ENCODE assay signal across 1 cellular context in the genomic region with DNA sequence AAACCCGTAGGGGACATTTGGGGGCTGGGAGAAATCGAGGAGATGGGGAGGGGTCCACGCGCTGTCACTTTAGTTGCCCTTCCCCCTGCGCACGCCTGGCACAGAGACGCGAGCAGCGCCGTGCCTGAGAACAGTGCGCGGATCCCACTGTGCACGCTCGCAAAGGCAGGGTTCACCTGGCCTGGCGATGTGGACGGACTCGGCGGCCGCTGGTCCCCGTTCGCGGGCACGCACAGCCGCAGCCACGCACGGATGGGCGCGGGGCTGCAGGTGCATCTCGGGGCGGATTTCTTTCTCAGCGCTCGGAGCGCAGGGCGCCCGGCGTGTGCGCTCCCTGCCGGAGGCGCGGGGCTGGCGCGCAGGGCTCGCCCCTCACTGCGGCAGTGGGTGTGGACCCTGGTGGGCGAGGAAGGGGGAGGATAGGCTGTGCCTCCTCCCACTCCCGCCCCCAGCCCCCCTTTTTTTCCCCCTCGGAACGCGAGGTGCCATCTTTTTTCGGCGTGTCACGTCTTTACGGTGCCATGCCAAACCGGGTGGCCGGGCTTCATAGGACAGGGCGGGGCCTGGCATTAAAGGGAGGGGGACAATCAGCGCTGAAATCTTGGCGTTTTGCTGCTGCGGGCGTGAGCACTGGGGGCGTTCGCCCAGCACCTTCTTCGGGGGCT.
A peak's percentile ranks its signal among the peaks of the same experiment; 100 is the strongest.
TF ChIP-seq lines count a peak whose summit lies in the region.

No MANE protein-coding gene starts in this region.

TF ChIP-seq in HepG2, 621 proteins besides CTCF, POLR2A, EP300 and RAD21 (continues in another document):
- TF ChIP-seq CCDC6 (CRISPR knock-in tag; IDR thresholded peaks at IDR 0.05) (0 out of 2 replicates have a peak, but pooled peaks have one; percentile 48), KDM2A (CRISPR knock-in tag; IDR thresholded peaks at IDR 0.05; ENCODE audit: borderline replicate concordance, low read depth) (peak; percentile 65), ZSCAN20 (CRISPR knock-in tag; IDR thresholded peaks at IDR 0.05; ENCODE audit: borderline replicate concordance) (0 out of 2 replicates have a peak, but pooled peaks have one; percentile 38), MAZ (IDR thresholded peaks at IDR 0.05; ENCODE audit: borderline replicate concordance, low read depth, low read length) (no peak), MAZ (CRISPR knock-in tag; IDR thresholded peaks at IDR 0.05; ENCODE audit: low read depth) (peak; percentile 56; the same call in 1 of the 2 replicates), KDM4B (CRISPR knock-in tag; IDR thresholded peaks at IDR 0.05) (peak; percentile 64; the same call in 1 of the 2 replicates), SALL2 (CRISPR knock-in tag; IDR thresholded peaks at IDR 0.05) (no peak), MED13 (CRISPR knock-in tag; IDR thresholded peaks at IDR 0.05) (0 out of 2 replicates have a peak, but pooled peaks have one; percentile 3), GABPB1 (CRISPR knock-in tag; IDR thresholded peaks at IDR 0.05) (peak; percentile 52; the same call in 1 of the 2 replicates), ZNF30 (CRISPR knock-in tag; IDR thresholded peaks at IDR 0.05) (0 out of 2 replicates have a peak, but pooled peaks have one; percentile 36), ZNF441 (CRISPR knock-in tag; IDR thresholded peaks at IDR 0.05; ENCODE audit: borderline replicate concordance) (0 out of 2 replicates have a peak, but pooled peaks have one; percentile 39), ZMYM4 (CRISPR knock-in tag; IDR thresholded peaks at IDR 0.05) (0 out of 2 replicates have a peak, but pooled peaks have one; percentile 11), TBX3 (IDR thresholded peaks at IDR 0.05; ENCODE audit: borderline replicate concordance) (no peak), KMT2A (CRISPR knock-in tag; IDR thresholded peaks at IDR 0.05) (0 out of 2 replicates have a peak, but pooled peaks have one; percentile 42), MYC (CRISPR knock-in tag; IDR thresholded peaks at IDR 0.05; ENCODE audit: borderline replicate concordance) (peak; percentile 37; the same call in 1 of the 2 replicates), CBX5 (CRISPR knock-in tag; IDR thresholded peaks at IDR 0.05; ENCODE audit: borderline replicate concordance) (peak; percentile 24; the same call in 1 of the 2 replicates), FIP1L1 (IDR thresholded peaks at IDR 0.05; ENCODE audit: borderline replicate concordance, insufficient read depth, low read depth, low read length) (no peak), ZNF768 (CRISPR knock-in tag; IDR thresholded peaks at IDR 0.05) (peak; percentile 89), ZNF296 (CRISPR knock-in tag; conservative IDR thresholded peaks at IDR 0.05) (no peak), ZNF570 (CRISPR knock-in tag; IDR thresholded peaks at IDR 0.05; ENCODE audit: borderline replicate concordance) (no peak), NONO (IDR thresholded peaks at IDR 0.05) (no peak), NONO (CRISPR knock-in tag; conservative IDR thresholded peaks at IDR 0.05) (peak; percentile 29; the same call in 1 of the 2 replicates), LCORL (IDR thresholded peaks at IDR 0.05) (no peak), LCORL (CRISPR knock-in tag; IDR thresholded peaks at IDR 0.05) (peak; percentile 18; the same call in 1 of the 2 replicates), ZNF354B (CRISPR knock-in tag; IDR thresholded peaks at IDR 0.05) (no peak), HDAC6 (IDR thresholded peaks at IDR 0.05; ENCODE audit: low read depth, low read length) (peak; percentile 79; the same call in 1 of the 2 replicates), HNRNPLL (IDR thresholded peaks at IDR 0.05; ENCODE audit: low read depth, low read length, poor library complexity, severe bottlenecking) (peak; percentile 97)
- TF ChIP-seq, protein P1, sequence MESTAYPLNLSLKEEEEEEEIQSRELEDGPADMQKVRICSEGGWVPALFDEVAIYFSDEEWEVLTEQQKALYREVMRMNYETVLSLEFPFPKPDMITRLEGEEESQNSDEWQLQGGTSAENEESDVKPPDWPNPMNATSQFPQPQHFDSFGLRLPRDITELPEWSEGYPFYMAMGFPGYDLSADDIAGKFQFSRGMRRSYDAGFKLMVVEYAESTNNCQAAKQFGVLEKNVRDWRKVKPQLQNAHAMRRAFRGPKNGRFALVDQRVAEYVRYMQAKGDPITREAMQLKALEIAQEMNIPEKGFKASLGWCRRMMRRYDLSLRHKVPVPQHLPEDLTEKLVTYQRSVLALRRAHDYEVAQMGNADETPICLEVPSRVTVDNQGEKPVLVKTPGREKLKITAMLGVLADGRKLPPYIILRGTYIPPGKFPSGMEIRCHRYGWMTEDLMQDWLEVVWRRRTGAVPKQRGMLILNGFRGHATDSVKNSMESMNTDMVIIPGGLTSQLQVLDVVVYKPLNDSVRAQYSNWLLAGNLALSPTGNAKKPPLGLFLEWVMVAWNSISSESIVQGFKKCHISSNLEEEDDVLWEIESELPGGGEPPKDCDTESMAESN (CRISPR knock-in tag; conservative IDR thresholded peaks at IDR 0.05): peak; percentile 19; the same call in 1 of the 2 replicates
- TF ChIP-seq, protein P2, sequence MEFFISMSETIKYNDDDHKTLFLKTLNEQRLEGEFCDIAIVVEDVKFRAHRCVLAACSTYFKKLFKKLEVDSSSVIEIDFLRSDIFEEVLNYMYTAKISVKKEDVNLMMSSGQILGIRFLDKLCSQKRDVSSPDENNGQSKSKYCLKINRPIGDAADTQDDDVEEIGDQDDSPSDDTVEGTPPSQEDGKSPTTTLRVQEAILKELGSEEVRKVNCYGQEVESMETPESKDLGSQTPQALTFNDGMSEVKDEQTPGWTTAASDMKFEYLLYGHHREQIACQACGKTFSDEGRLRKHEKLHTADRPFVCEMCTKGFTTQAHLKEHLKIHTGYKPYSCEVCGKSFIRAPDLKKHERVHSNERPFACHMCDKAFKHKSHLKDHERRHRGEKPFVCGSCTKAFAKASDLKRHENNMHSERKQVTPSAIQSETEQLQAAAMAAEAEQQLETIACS (CRISPR knock-in tag; IDR thresholded peaks at IDR 0.05): peak; percentile 80
- TF ChIP-seq, protein P3, sequence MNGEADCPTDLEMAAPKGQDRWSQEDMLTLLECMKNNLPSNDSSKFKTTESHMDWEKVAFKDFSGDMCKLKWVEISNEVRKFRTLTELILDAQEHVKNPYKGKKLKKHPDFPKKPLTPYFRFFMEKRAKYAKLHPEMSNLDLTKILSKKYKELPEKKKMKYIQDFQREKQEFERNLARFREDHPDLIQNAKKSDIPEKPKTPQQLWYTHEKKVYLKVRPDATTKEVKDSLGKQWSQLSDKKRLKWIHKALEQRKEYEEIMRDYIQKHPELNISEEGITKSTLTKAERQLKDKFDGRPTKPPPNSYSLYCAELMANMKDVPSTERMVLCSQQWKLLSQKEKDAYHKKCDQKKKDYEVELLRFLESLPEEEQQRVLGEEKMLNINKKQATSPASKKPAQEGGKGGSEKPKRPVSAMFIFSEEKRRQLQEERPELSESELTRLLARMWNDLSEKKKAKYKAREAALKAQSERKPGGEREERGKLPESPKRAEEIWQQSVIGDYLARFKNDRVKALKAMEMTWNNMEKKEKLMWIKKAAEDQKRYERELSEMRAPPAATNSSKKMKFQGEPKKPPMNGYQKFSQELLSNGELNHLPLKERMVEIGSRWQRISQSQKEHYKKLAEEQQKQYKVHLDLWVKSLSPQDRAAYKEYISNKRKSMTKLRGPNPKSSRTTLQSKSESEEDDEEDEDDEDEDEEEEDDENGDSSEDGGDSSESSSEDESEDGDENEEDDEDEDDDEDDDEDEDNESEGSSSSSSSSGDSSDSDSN (CRISPR knock-in tag; IDR thresholded peaks at IDR 0.05): peak; percentile 57; the same call in 1 of the 2 replicates
- TF ChIP-seq, protein P4, sequence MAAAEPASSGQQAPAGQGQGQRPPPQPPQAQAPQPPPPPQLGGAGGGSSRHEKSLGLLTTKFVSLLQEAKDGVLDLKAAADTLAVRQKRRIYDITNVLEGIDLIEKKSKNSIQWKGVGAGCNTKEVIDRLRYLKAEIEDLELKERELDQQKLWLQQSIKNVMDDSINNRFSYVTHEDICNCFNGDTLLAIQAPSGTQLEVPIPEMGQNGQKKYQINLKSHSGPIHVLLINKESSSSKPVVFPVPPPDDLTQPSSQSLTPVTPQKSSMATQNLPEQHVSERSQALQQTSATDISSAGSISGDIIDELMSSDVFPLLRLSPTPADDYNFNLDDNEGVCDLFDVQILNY (CRISPR knock-in tag; conservative IDR thresholded peaks at IDR 0.05): 0 out of 2 replicates have a peak, but pooled peaks have one; percentile 45
- TF ChIP-seq, protein P5, sequence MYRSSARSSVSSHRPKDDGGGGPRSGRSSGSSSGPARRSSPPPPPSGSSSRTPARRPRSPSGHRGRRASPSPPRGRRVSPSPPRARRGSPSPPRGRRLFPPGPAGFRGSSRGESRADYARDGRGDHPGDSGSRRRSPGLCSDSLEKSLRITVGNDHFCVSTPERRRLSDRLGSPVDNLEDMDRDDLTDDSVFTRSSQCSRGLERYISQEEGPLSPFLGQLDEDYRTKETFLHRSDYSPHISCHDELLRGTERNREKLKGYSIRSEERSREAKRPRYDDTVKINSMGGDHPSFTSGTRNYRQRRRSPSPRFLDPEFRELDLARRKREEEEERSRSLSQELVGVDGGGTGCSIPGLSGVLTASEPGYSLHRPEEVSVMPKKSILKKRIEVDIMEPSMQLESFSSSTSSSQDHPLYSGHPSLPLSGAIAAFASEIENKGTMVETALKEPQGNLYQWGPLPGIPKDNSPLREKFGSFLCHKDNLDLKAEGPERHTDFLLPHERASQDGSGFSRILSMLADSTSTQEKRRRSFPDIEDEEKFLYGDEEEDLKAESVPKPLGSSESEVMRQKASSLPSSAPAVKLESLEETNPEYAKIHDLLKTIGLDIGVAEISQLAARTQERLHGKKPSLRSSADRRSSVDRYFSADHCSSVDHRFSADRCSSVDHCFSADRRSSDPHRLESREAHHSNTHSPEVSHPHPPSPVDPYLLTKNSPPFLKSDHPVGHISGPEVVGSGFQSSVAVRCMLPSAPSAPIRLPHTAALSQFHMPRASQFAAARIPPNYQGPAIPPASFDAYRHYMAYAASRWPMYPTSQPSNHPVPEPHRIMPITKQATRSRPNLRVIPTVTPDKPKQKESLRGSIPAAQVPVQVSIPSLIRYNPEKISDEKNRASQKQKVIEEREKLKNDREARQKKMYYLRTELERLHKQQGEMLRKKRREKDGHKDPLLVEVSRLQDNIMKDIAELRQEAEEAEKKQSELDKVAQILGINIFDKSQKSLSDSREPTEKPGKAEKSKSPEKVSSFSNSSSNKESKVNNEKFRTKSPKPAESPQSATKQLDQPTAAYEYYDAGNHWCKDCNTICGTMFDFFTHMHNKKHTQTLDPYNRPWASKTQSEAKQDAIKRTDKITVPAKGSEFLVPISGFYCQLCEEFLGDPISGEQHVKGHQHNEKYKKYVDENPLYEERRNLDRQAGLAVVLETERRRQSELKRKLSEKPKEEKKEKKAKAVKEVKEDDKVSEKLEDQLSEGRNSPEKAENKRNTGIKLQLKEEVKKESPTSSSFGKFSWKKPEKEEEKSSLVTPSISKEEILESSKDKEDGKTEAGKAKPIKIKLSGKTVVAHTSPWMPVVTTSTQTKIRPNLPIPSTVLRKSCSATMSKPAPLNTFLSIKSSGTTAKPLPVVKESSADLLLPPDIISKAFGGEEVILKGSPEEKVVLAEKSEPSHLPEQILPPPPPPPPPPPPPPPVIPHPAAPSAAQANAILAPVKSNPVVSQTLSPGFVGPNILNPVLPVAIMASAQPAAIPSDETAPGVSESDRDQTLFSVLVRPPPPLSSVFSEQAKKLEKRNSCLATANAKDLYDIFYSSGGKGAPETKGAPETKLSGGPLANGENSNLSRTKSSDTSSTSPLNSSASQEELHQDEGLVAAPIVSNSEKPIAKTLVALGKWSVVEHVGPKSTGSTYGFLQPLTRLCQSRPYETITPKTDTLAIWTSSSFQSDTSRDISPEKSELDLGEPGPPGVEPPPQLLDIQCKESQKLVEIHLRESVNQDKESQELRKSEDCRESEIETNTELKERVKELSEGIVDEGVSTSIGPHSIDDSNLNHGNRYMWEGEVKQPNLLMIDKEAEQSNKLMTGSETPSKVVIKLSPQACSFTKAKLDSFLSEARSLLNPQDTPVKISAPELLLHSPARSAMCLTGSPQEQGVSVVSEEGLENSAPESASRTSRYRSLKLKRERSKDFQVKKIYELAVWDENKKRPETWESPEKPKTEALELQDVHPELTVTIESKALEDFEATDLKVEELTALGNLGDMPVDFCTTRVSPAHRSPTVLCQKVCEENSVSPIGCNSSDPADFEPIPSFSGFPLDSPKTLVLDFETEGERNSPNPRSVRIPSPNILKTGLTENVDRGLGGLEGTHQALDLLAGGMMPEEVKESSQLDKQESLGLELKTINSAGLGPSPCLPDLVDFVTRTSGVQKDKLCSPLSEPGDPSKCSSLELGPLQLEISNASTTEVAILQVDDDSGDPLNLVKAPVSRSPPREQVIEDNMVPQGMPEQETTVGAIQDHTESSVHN (CRISPR knock-in tag; IDR thresholded peaks at IDR 0.05): 0 out of 2 replicates have a peak, but pooled peaks have one; percentile 45
- TF ChIP-seq, protein P6, sequence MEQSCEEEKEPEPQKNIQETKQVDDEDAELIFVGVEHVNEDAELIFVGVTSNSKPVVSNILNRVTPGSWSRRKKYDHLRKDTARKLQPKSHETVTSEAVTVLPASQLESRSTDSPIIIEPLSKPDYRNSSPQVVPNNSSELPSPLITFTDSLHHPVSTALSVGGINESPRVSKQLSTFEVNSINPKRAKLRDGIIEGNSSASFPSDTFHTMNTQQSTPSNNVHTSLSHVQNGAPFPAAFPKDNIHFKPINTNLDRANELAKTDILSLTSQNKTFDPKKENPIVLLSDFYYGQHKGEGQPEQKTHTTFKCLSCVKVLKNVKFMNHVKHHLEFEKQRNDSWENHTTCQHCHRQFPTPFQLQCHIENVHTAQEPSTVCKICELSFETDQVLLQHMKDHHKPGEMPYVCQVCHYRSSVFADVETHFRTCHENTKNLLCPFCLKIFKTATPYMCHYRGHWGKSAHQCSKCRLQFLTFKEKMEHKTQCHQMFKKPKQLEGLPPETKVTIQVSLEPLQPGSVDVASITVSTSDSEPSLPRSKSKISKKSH (CRISPR knock-in tag; IDR thresholded peaks at IDR 0.05; ENCODE audit: borderline replicate concordance): peak; percentile 31; the same call in 1 of the 2 replicates
- TF ChIP-seq, protein P7, sequence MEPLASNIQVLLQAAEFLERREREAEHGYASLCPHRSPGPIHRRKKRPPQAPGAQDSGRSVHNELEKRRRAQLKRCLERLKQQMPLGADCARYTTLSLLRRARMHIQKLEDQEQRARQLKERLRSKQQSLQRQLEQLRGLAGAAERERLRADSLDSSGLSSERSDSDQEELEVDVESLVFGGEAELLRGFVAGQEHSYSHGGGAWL (CRISPR knock-in tag; IDR thresholded peaks at IDR 0.05): peak; percentile 26; the same call in 1 of the 2 replicates
- TF ChIP-seq, protein P8, sequence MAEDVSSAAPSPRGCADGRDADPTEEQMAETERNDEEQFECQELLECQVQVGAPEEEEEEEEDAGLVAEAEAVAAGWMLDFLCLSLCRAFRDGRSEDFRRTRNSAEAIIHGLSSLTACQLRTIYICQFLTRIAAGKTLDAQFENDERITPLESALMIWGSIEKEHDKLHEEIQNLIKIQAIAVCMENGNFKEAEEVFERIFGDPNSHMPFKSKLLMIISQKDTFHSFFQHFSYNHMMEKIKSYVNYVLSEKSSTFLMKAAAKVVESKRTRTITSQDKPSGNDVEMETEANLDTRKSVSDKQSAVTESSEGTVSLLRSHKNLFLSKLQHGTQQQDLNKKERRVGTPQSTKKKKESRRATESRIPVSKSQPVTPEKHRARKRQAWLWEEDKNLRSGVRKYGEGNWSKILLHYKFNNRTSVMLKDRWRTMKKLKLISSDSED (CRISPR knock-in tag; IDR thresholded peaks at IDR 0.05): no peak
